In the genomic region with DNA sequence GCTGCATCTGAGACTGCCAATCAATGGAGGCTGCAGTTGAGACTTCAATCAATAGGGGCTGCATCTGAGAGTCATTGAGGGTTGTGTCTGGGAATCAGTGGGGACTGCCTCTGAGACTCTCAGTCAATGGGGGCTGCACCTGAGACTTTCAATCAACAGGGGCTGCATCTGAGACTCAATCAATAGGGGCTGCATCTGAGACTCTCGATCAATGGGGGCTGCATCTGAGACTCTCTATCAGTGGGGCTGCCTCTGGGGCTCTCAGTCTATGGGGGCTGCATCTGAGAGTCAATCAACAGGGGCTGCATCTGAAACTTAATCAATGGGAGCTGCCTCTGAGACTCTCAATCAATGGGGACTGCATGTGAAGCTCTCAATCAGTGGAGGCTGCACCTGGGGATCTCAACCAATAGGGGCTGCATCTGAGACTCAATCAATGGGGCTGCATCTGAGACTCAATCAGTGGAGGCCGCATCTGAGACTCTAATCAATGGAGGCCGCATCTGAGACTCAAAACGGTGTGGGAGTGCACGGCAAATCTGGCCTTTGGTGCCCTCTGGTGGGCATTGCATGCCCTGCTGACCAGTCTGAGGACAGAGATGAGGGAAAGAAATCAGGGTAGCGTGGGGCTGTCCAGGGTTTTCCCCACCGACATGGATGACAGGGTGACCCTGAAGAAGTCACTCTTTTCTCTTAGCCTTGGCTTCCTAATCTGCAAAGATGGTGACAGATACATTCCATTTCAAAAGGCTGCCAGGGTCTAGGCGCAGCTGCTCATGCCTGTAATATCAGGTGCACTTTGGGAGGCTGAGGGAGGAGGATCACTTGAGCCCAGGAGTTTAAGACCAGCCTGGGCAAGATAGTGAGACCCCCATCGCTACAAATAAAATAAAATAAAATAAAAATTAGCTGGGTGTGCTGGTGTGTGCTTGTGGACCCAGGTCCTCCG, we compare ENCODE assay signal across 9 cellular contexts. TPM values are rescaled to one million over a fixed set of nuclear protein-coding genes. Genes with fewer than 3 reads are reported as not detected.
A peak's percentile ranks its signal among the peaks of the same experiment; 100 is the strongest.
DNase-seq lines count a peak whose midpoint lies in the region; ATAC-seq lines count a peak whose summit lies in the region.
"Had no signal": no experiment of that assay in that cellular context is flagged by ENCODE, and none has a peak within 500 bp of the region (broad histone marks: within the 10 kb centered on the region; RNA-seq: fewer than 3 reads in every experiment).

No MANE protein-coding gene starts in this region.

- H2BK15ac ChIP-seq in mesenchymal stem cell (ENCODE audit: low read depth, poor library complexity, severe bottlenecking), result no peak overlapping the region

- H3K4ac ChIP-seq in mesenchymal stem cell (ENCODE audit: low read depth in 1 of 2, low read length in 2 of 2), result no peak overlapping the region

- H3K14ac ChIP-seq in mesenchymal stem cell (ENCODE audit: low read length in 2 of 2), result no peak overlapping the region

- no peak overlapping the region for H2AK5ac ChIP-seq in mesenchymal stem cell (ENCODE audit: low read length, severe bottlenecking)

- CTCF ChIA-PET in activated CD4-positive, alpha-beta memory T cell treated with anti-CD3 and anti-CD28 coated beads for 36 hours (lab: Charles Lee), result interaction anchor here (0.6 to 9.3 kb wide), 13 partner anchors 10 to 1497 kb away, joined by 3 to 101 read pairs (median 4); no protein-coding TSS in a partner anchor

- no peak overlapping the region for H3K9ac ChIP-seq in mesenchymal stem cell (ENCODE audit: low read length)

- H3K9me3 ChIP-seq in mesenchymal stem cell (ENCODE audit: control insufficient read depth, low read length), result no peaks in the 10 kb centered on the region

- H4K91ac ChIP-seq in mesenchymal stem cell (ENCODE audit: low read length), result no peak overlapping the region

- H3K27ac Mint-ChIP-seq in activated CD4-positive, alpha-beta memory T cell treated with anti-CD3 and anti-CD28 coated beads for 36 hours, result peak overlapping the region; percentile 28

- no peak overlapping the region for H2AFZ ChIP-seq in mesenchymal stem cell (ENCODE audit: low read depth, low read length)

- H3K9me3 Mint-ChIP-seq in activated CD4-positive, alpha-beta memory T cell treated with anti-CD3 and anti-CD28 coated beads for 36 hours, result no peaks in the 10 kb centered on the region

- H3K27me3 Mint-ChIP-seq in activated CD4-positive, alpha-beta memory T cell treated with anti-CD3 and anti-CD28 coated beads for 36 hours, result peaks cover 21% of the 10 kb centered on the region

- ATAC-seq in HG02798 (IDR thresholded peaks at IDR 0.05; ENCODE audit: poor library complexity, unreplicated experiment) (peak; percentile 74), HG03025 (IDR thresholded peaks at IDR 0.05; ENCODE audit: low FRiP score, unreplicated experiment) (no peak)

- H3K27me3 ChIP-seq in mesenchymal stem cell (ENCODE audit: control insufficient read depth in 1 of 2, insufficient read depth in 1 of 2, low read length in 2 of 2), result peaks cover 36 to 49% of the 10 kb centered on the region in 2 experiments

- H3K4me3 Mint-ChIP-seq in activated CD4-positive, alpha-beta memory T cell treated with anti-CD3 and anti-CD28 coated beads for 36 hours, result no peak overlapping the region

- intact Hi-C loops in activated CD4-positive, alpha-beta memory T cell treated with anti-CD3 and anti-CD28 coated beads for 36 hours (cut with micrococcal nuclease), result loop anchor here (1.0 kb wide), 2 partner anchors 187 to 214 kb away; no protein-coding TSS in a partner anchor

- H3K79me1 ChIP-seq in mesenchymal stem cell (replicated peaks; ENCODE audit: low read length, poor library complexity, severe bottlenecking), result no peaks in the 10 kb centered on the region

- H3K4me3 ChIP-seq in mesenchymal stem cell (ENCODE audit: insufficient read depth in 1 of 2, low read depth in 1 of 2, low read length in 2 of 2), result no peak overlapping the region

- no peak overlapping the region for H3K27ac ChIP-seq in mesenchymal stem cell (ENCODE audit: low read length, poor library complexity, severe bottlenecking)
- H3K27ac ChIP-seq: epithelial cell of prostate had no signal

- H2BK120ac ChIP-seq in mesenchymal stem cell (ENCODE audit: low read depth, low read length), result no peak overlapping the region

- H3K36me3 Mint-ChIP-seq in activated CD4-positive, alpha-beta memory T cell treated with anti-CD3 and anti-CD28 coated beads for 36 hours, result no peaks in the 10 kb centered on the region

- H3K4me1 Mint-ChIP-seq in activated CD4-positive, alpha-beta memory T cell treated with anti-CD3 and anti-CD28 coated beads for 36 hours (ENCODE audit: low read depth), result peaks cover 4% of the 10 kb centered on the region

- no peak overlapping the region for H3K4me2 ChIP-seq in mesenchymal stem cell (ENCODE audit: low read length, poor library complexity, severe bottlenecking)

- no peak overlapping the region for H4K8ac ChIP-seq in mesenchymal stem cell (ENCODE audit: low read length)

- 31% methylated on average over 9 of the region's 10 CpGs for WGBS in mesenchymal stem cell

- peaks cover 1% of the 10 kb centered on the region for H3K4me1 ChIP-seq in mesenchymal stem cell (ENCODE audit: control insufficient read depth, insufficient read depth, low read depth, low read length)

- H3K36me3 ChIP-seq in mesenchymal stem cell (ENCODE audit: control insufficient read depth in 1 of 2, insufficient read depth in 2 of 2, low read depth in 1 of 2, low read length in 2 of 2), result no peaks in the 10 kb centered on the region

- DNase-seq in GDM1 (lab: John Stamatoyannopoulos, UW), result peak; percentile 46
- DNase-seq in NCI-H345 (lab: John Stamatoyannopoulos, UW), result peak; percentile 79
- peak; percentile 85 for DNase-seq in activated CD4-positive, alpha-beta memory T cell treated with anti-CD3 and anti-CD28 coated beads for 36 hours
- DNase-seq in effector CD8-positive, alpha-beta T cell (lab: John Stamatoyannopoulos, UW), result peak; percentile 43
- DNase-seq in mesenchymal stem cell, result peak; percentile 70
- peak; percentile 42 to 44 for DNase-seq in stimulated activated CD8-positive, alpha-beta memory T cell treated with anti-CD3 and anti-CD28 coated beads, Interleukin-15, amount 100 ng/mL, for 4 hours (ENCODE audit: low read depth in 2 of 2)

- no peak overlapping the region for H2BK5ac ChIP-seq in mesenchymal stem cell (ENCODE audit: low read depth, low read length, poor library complexity, severe bottlenecking)

- no peak overlapping the region for H3K23ac ChIP-seq in mesenchymal stem cell (ENCODE audit: low read length in 2 of 2)

- no peak overlapping the region for H2BK12ac ChIP-seq in mesenchymal stem cell (ENCODE audit: low read length in 2 of 2)

- POLR2A ChIA-PET in activated CD4-positive, alpha-beta memory T cell treated with anti-CD3 and anti-CD28 coated beads for 36 hours (lab: Charles Lee), result interaction anchor here (0.7 kb wide), 1 partner anchor 202 kb away, joined by 4 read pairs; no protein-coding TSS in a partner anchor

- no peak overlapping the region for H3K18ac ChIP-seq in mesenchymal stem cell (ENCODE audit: low read depth in 1 of 2, low read length in 2 of 2)

RNA-seq across cellular contexts. Expression of a gene that starts 41.3 kb away (rescaled TPM):
- total RNA-seq in activated CD4-positive, alpha-beta memory T cell treated with anti-CD3 and anti-CD28 coated beads for 36 hours, result 100 to 1,000 TPM; 192 to 196 TPM
- 243 TPM for polyA plus RNA-seq in mesenchymal stem cell (2013, experiment 1 of 2)
- 253 TPM for polyA plus RNA-seq in mesenchymal stem cell (2013, experiment 2 of 2)
